Comparison of ENCODE assay signal across 29 cellular contexts in genomic region chr2:60033325-60033724, GRCh38.
"Had no signal": no experiment of that assay in that cellular context is flagged by ENCODE, and none has a peak within 500 bp of the region (broad histone marks: within the 10 kb centered on the region; RNA-seq: fewer than 3 reads in every experiment).

No MANE protein-coding gene starts in this region.

- H3K27me3 Mint-ChIP-seq: activated CD4-positive, alpha-beta memory T cell treated with anti-CD3 and anti-CD28 coated beads, Interleukin-2, amount 10 ng/mL, durations not matched to agents 7 days and 5 days; activated CD4-positive, alpha-beta T cell treated with anti-CD3 and anti-CD28 coated beads for 36 hours; activated naive CD8-positive, alpha-beta T cell; activated T-helper 17 cell treated with anti-CD3 and anti-CD28 coated beads, Interleukin-2, amount 50 U/mL, for 72 hours; T-cell had no signal

- H3K36me3 ChIP-seq: brain microvascular endothelial cell, MG63 had no signal

- H3K4me2 ChIP-seq: PC-9 had no signal

- ATAC-seq: activated CD4-positive, alpha-beta T cell treated with anti-CD3 and anti-CD28 coated beads for 36 hours; activated T-helper 17 cell treated with anti-CD3 and anti-CD28 coated beads, Interleukin-2, amount 50 U/mL, for 72 hours; T-cell had no signal

- H3K9me3 ChIP-seq: MG63 had no signal

- H3K27ac Mint-ChIP-seq: activated CD4-positive, alpha-beta memory T cell treated with anti-CD3 and anti-CD28 coated beads, Interleukin-2, amount 10 ng/mL, durations not matched to agents 7 days and 5 days; activated CD4-positive, alpha-beta T cell treated with anti-CD3 and anti-CD28 coated beads for 36 hours; activated naive CD4-positive, alpha-beta T cell treated with anti-CD3 and anti-CD28 coated beads for 36 hours; activated naive CD8-positive, alpha-beta T cell; activated T-helper 17 cell treated with anti-CD3 and anti-CD28 coated beads, Interleukin-2, amount 50 U/mL, for 72 hours; T-cell had no signal

- H3K4me1 Mint-ChIP-seq: activated CD4-positive, alpha-beta memory T cell treated with anti-CD3 and anti-CD28 coated beads, Interleukin-2, amount 10 ng/mL, durations not matched to agents 7 days and 5 days; activated T-helper 17 cell treated with anti-CD3 and anti-CD28 coated beads, Interleukin-2, amount 50 U/mL, for 72 hours had no signal

- H3K27me3 ChIP-seq: brain microvascular endothelial cell, MG63 had no signal

- H3K27ac ChIP-seq: brain microvascular endothelial cell, PC-9, SK-N-MC had no signal

- FAIRE-seq: astrocyte, colon, TTC549 had no signal

- H3K4me3 Mint-ChIP-seq: activated CD4-positive, alpha-beta memory T cell treated with anti-CD3 and anti-CD28 coated beads, Interleukin-2, amount 10 ng/mL, durations not matched to agents 7 days and 5 days; activated CD4-positive, alpha-beta T cell treated with anti-CD3 and anti-CD28 coated beads for 36 hours; activated naive CD4-positive, alpha-beta T cell treated with anti-CD3 and anti-CD28 coated beads for 36 hours; activated naive CD8-positive, alpha-beta T cell; activated T-helper 17 cell treated with anti-CD3 and anti-CD28 coated beads, Interleukin-2, amount 50 U/mL, for 72 hours; T-cell had no signal

- H2AFZ ChIP-seq: PC-9 had no signal

- H3K4me3 ChIP-seq: MG63, PC-9, SK-N-MC had no signal

- DNase-seq: activated CD4-positive, alpha-beta memory T cell treated with anti-CD3 and anti-CD28 coated beads, Interleukin-2, amount 10 ng/mL, durations not matched to agents 7 days and 5 days; activated CD4-positive, alpha-beta T cell treated with anti-CD3 and anti-CD28 coated beads for 36 hours; activated CD4-positive, alpha-beta T cell treated with anti-CD3 and anti-CD28 coated beads, Interleukin-2, amount 50 U/mL, for 1 hour; activated gamma-delta T cell; activated naive CD4-positive, alpha-beta T cell treated with anti-CD3 and anti-CD28 coated beads for 36 hours; activated T-cell treated with anti-CD3 and anti-CD28 coated beads for 4 hours; activated T-cell treated with anti-CD3 and anti-CD28 coated beads, Interleukin-2, amount 50 U/mL, for 48 hours; amygdala; brain microvascular endothelial cell; cerebellar nuclear complex; MG63; MV-4-11; NCI-H1092 treated with DMSO at 0.1 percent for 48 hours; NCI-H1417 treated with DMSO at 0.1 percent for 48 hours; NCI-H1694; NCI-H2081; NCI-H2171; NCI-H446; NCI-H526; PC-9; T-cell; T-helper 2 cell; T1000 had no signal

- H3K36me3 Mint-ChIP-seq: T-cell had no signal
